1 cellular context compared by ENCODE assay signal in genomic region chr1:236604218-236605029, GRCh38.
A peak's percentile ranks its signal among the peaks of the same experiment; 100 is the strongest.
TF ChIP-seq lines count a peak whose summit lies in the region.

Gene HEATR1 (minus strand): TSS chr1:236604516. CDS start chr1:236604095, 421 bp downstream.

TF ChIP-seq in K562, 482 proteins besides CTCF, POLR2A, EP300 and RAD21 (continued from another document and continues in another):
- TF ChIP-seq FUS (optimal IDR thresholded peaks at IDR 0.05; ENCODE audit: low read depth, low read length) (no peak), DPF2 (IDR thresholded peaks at IDR 0.05) (peak; percentile 57; the same call in 1 of the 2 replicates), NCOR1 (IDR thresholded peaks at IDR 0.05) (no peak), CTBP1 (IDR thresholded peaks at IDR 0.05; ENCODE audit: borderline replicate concordance) (no peak; the same call in 1 of the 2 replicates), JUNB (CRISPR knock-in tag; conservative IDR thresholded peaks at IDR 0.05) (no peak), ZBTB7A (IDR thresholded peaks at IDR 0.05; ENCODE audit: borderline replicate concordance, control insufficient read depth, low read depth, low read length) (no peak; the same call in 1 of the 2 replicates), MECOM (CRISPR knock-in tag; IDR thresholded peaks at IDR 0.05) (no peak), ZNF589 (CRISPR knock-in tag; IDR thresholded peaks at IDR 0.05; ENCODE audit: low read depth) (no peak), RBM14 (IDR thresholded peaks at IDR 0.05; ENCODE audit: borderline replicate concordance, insufficient read depth, low read depth, low read length) (no peak), ELF4 (CRISPR knock-in tag; IDR thresholded peaks at IDR 0.05) (peak; percentile 73; the same call in 1 of the 2 replicates), HIVEP1 (CRISPR knock-in tag; IDR thresholded peaks at IDR 0.05) (no peak), MYBL2 (IDR thresholded peaks at IDR 0.05; ENCODE audit: low read depth) (peak; percentile 44; the same call in 1 of the 2 replicates), MYBL2 (CRISPR knock-in tag; IDR thresholded peaks at IDR 0.05; ENCODE audit: borderline replicate concordance) (no peak), ZNF780A (CRISPR knock-in tag; IDR thresholded peaks at IDR 0.05) (no peak), HDAC1 (IDR thresholded peaks at IDR 0.05) (peak in 1 of 2 experiments; percentile 100; a peak in 2 of 4 replicates), CSDE1 (IDR thresholded peaks at IDR 0.05) (0 out of 4 replicates have a peak, but pooled peaks of 1 of the 2 experiments have one; percentile 17), SPI1 (IDR thresholded peaks at IDR 0.05; ENCODE audit: borderline replicate concordance, low read depth, low read length) (0 out of 2 replicates have a peak, but pooled peaks have one; percentile 35), TCF15 (CRISPR knock-in tag; IDR thresholded peaks at IDR 0.05) (peak; percentile 50; the same call in 1 of the 2 replicates), ELF1 (tag; IDR thresholded peaks at IDR 0.05) (peak; percentile 96), E2F4 (CRISPR knock-in tag; IDR thresholded peaks at IDR 0.05; ENCODE audit: low read depth) (no peak), RNF219 (CRISPR knock-in tag; IDR thresholded peaks at IDR 0.05) (no peak), ZNF76 (CRISPR knock-in tag; IDR thresholded peaks at IDR 0.05; ENCODE audit: borderline replicate concordance) (peak; percentile 71; the same call in 1 of the 2 replicates), IFI16 (CRISPR knock-in tag; IDR thresholded peaks at IDR 0.05) (no peak), ZBTB49 (CRISPR knock-in tag; IDR thresholded peaks at IDR 0.05; ENCODE audit: borderline replicate concordance) (no peak), CBX8 (IDR thresholded peaks at IDR 0.05; ENCODE audit: borderline replicate concordance, extremely low read depth, low read depth, low read length, poor library complexity, severe bottlenecking) (no peak), BMI1 (IDR thresholded peaks at IDR 0.05; ENCODE audit: low read length) (no peak; the same call in 1 of the 2 replicates), FOSL1 (tag; conservative IDR thresholded peaks at IDR 0.05) (0 out of 2 replicates have a peak, but pooled peaks have one; percentile 26), MTA2 (IDR thresholded peaks at IDR 0.05; ENCODE audit: low read depth) (no peak), ZNF699 (CRISPR knock-in tag; IDR thresholded peaks at IDR 0.05; ENCODE audit: insufficient replicate concordance) (no peak), EGR1 (conservative IDR thresholded peaks at IDR 0.05) (no peak), MITF (IDR thresholded peaks at IDR 0.05) (peak; percentile 34; the same call in 1 of the 2 replicates), MBD1 (CRISPR knock-in tag; IDR thresholded peaks at IDR 0.05) (no peak), ZNF77 (CRISPR knock-in tag; IDR thresholded peaks at IDR 0.05) (no peak), MTA1 (IDR thresholded peaks at IDR 0.05; ENCODE audit: borderline replicate concordance) (no peak), E2F3 (CRISPR knock-in tag; IDR thresholded peaks at IDR 0.05) (no peak), ZNF436 (CRISPR knock-in tag; IDR thresholded peaks at IDR 0.05) (no peak), MTA3 (IDR thresholded peaks at IDR 0.05; ENCODE audit: borderline replicate concordance) (peak; percentile 99), RBFOX2 (IDR thresholded peaks at IDR 0.05; ENCODE audit: low read depth, low read length) (peak; percentile 92), GATAD2A (IDR thresholded peaks at IDR 0.05) (no peak), ZNF133 (CRISPR knock-in tag; IDR thresholded peaks at IDR 0.05) (no peak), RHOXF2B (CRISPR knock-in tag; conservative IDR thresholded peaks at IDR 0.05) (no peak)
- TF ChIP-seq, protein P1, sequence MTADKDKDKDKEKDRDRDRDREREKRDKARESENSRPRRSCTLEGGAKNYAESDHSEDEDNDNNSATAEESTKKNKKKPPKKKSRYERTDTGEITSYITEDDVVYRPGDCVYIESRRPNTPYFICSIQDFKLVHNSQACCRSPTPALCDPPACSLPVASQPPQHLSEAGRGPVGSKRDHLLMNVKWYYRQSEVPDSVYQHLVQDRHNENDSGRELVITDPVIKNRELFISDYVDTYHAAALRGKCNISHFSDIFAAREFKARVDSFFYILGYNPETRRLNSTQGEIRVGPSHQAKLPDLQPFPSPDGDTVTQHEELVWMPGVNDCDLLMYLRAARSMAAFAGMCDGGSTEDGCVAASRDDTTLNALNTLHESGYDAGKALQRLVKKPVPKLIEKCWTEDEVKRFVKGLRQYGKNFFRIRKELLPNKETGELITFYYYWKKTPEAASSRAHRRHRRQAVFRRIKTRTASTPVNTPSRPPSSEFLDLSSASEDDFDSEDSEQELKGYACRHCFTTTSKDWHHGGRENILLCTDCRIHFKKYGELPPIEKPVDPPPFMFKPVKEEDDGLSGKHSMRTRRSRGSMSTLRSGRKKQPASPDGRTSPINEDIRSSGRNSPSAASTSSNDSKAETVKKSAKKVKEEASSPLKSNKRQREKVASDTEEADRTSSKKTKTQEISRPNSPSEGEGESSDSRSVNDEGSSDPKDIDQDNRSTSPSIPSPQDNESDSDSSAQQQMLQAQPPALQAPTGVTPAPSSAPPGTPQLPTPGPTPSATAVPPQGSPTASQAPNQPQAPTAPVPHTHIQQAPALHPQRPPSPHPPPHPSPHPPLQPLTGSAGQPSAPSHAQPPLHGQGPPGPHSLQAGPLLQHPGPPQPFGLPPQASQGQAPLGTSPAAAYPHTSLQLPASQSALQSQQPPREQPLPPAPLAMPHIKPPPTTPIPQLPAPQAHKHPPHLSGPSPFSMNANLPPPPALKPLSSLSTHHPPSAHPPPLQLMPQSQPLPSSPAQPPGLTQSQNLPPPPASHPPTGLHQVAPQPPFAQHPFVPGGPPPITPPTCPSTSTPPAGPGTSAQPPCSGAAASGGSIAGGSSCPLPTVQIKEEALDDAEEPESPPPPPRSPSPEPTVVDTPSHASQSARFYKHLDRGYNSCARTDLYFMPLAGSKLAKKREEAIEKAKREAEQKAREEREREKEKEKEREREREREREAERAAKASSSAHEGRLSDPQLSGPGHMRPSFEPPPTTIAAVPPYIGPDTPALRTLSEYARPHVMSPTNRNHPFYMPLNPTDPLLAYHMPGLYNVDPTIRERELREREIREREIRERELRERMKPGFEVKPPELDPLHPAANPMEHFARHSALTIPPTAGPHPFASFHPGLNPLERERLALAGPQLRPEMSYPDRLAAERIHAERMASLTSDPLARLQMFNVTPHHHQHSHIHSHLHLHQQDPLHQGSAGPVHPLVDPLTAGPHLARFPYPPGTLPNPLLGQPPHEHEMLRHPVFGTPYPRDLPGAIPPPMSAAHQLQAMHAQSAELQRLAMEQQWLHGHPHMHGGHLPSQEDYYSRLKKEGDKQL (CRISPR knock-in tag; IDR thresholded peaks at IDR 0.05; ENCODE audit: borderline replicate concordance) = no peak
- TF ChIP-seq, protein P2, sequence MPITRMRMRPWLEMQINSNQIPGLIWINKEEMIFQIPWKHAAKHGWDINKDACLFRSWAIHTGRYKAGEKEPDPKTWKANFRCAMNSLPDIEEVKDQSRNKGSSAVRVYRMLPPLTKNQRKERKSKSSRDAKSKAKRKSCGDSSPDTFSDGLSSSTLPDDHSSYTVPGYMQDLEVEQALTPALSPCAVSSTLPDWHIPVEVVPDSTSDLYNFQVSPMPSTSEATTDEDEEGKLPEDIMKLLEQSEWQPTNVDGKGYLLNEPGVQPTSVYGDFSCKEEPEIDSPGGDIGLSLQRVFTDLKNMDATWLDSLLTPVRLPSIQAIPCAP (CRISPR knock-in tag; IDR thresholded peaks at IDR 0.05; ENCODE audit: borderline replicate concordance) = no peak
- TF ChIP-seq, protein P3, sequence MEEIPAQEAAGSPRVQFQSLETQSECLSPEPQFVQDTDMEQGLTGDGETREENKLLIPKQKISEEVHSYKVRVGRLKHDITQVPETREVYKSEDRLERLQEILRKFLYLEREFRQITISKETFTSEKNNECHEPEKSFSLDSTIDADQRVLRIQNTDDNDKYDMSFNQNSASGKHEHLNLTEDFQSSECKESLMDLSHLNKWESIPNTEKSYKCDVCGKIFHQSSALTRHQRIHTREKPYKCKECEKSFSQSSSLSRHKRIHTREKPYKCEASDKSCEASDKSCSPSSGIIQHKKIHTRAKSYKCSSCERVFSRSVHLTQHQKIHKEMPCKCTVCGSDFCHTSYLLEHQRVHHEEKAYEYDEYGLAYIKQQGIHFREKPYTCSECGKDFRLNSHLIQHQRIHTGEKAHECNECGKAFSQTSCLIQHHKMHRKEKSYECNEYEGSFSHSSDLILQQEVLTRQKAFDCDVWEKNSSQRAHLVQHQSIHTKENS (CRISPR knock-in tag; IDR thresholded peaks at IDR 0.05) = no peak
- TF ChIP-seq, protein P4, sequence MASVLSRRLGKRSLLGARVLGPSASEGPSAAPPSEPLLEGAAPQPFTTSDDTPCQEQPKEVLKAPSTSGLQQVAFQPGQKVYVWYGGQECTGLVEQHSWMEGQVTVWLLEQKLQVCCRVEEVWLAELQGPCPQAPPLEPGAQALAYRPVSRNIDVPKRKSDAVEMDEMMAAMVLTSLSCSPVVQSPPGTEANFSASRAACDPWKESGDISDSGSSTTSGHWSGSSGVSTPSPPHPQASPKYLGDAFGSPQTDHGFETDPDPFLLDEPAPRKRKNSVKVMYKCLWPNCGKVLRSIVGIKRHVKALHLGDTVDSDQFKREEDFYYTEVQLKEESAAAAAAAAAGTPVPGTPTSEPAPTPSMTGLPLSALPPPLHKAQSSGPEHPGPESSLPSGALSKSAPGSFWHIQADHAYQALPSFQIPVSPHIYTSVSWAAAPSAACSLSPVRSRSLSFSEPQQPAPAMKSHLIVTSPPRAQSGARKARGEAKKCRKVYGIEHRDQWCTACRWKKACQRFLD (CRISPR knock-in tag; IDR thresholded peaks at IDR 0.05) = peak; percentile 62; the same call in 1 of the 2 replicates
